In the genomic region with DNA sequence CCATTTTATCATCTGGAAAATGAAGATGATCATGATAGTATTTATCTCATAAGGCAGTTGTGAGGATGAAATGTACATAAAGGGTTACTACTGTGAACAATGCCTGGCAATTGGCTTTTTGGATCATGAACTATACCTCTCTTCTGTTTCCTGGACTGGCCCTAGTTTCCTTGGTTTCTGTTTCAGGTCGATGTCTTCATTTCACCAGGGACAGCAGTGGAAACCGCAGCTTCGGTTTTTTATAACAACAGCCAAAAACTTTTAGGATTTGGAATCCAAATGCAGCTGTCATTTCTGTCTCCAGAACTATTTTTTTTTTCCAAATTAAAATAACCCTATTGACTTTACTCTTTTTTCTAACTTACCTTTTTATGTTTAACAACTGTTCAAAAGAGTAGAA, we compare ENCODE assay signal across 1 cellular context.
TF ChIP-seq lines count a peak whose summit lies in the region.

No MANE protein-coding gene starts in this region.

TF ChIP-seq in H1, 55 proteins besides CTCF, POLR2A, EP300 and RAD21 (continued from another document):
- TF ChIP-seq, protein P1, sequence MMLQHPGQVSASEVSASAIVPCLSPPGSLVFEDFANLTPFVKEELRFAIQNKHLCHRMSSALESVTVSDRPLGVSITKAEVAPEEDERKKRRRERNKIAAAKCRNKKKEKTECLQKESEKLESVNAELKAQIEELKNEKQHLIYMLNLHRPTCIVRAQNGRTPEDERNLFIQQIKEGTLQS (IDR thresholded peaks at IDR 0.05; ENCODE audit: insufficient read depth, low read depth, low read length): no peak
- TF ChIP-seq NRF1 (IDR thresholded peaks at IDR 0.05; ENCODE audit: low read depth, low read length) (no peak), JUN (IDR thresholded peaks at IDR 0.05; ENCODE audit: low read depth, low read length) (no peak), ASH2L (IDR thresholded peaks at IDR 0.05; ENCODE audit: low read length) (no peak), CHD1 (IDR thresholded peaks at IDR 0.05; ENCODE audit: low read depth, low read length) (no peak), RXRA (IDR thresholded peaks at IDR 0.05; ENCODE audit: insufficient read depth, low read depth, low read length) (no peak), SIN3A (conservative IDR thresholded peaks at IDR 0.05 in 1 of 2, IDR thresholded peaks at IDR 0.05 in 1 of 2; ENCODE audit: low read depth in 1 of 2, low read length in 2 of 2) (no peak), SP1 (IDR thresholded peaks at IDR 0.05; ENCODE audit: low read depth, low read length) (no peak)
